In genomic region chr19:47157455-47158321, GRCh38 we compare ENCODE assay signal across 8 cellular contexts. TPM values are rescaled to one million over a fixed set of nuclear protein-coding genes. Genes with fewer than 3 reads are reported as not detected.
DNase-seq lines count a peak whose midpoint lies in the region; ATAC-seq and TF ChIP-seq lines count a peak whose summit lies in the region.

No MANE protein-coding gene starts in this region.

- ATAC-seq in naive B cell (ENCODE audit: low read depth in 2 of 2): peak; percentile 51 to 59
- ATAC-seq in HG03342 (IDR thresholded peaks at IDR 0.05; ENCODE audit: unreplicated experiment): no peak
- ATAC-seq in HG03460 (IDR thresholded peaks at IDR 0.05; ENCODE audit: unreplicated experiment): no peak
- no peak for ATAC-seq in HG02884 (IDR thresholded peaks at IDR 0.05; ENCODE audit: unreplicated experiment)

- DNase-seq in activated T-cell treated with anti-CD3 and anti-CD28 coated beads, Interleukin-2, amount 50 U/mL, for 24 hours: no peak
- peak; percentile 51 to 93 for DNase-seq in fibroblast of lung (ENCODE audit: low read depth in 2 of 2)
- no peak for DNase-seq in naive B cell

- no peak for TF ChIP-seq CTCF in fibroblast of lung (conservative IDR thresholded peaks at IDR 0.05 in 1 of 2, IDR thresholded peaks at IDR 0.05 in 1 of 2; ENCODE audit: low read depth in 1 of 2, low read length in 2 of 2)

- peaks cover 9 to 79% (median 40%) of the 10 kb centered on the region in 11 experiments; a peak in 21 of 22 replicates for H4K20me1 ChIP-seq in BLaER1 treated with 17β-estradiol and CSF1 and Interleukin-3, amounts not matched to agents 10 nM and 100 nM
- no peaks in the 10 kb centered on the region for H4K20me1 ChIP-seq in fibroblast of lung (ENCODE audit: control insufficient read depth, extremely low read depth, insufficient read depth, low read length)

- H3K27me3 Mint-ChIP-seq in IgD-negative memory B cell: no peaks in the 10 kb centered on the region
- H3K27me3 Mint-ChIP-seq in activated T-cell treated with anti-CD3 and anti-CD28 coated beads, Interleukin-2, amount 50 U/mL, for 24 hours: no peaks in the 10 kb centered on the region
- no peaks in the 10 kb centered on the region for H3K27me3 Mint-ChIP-seq in naive B cell

- peaks cover 47 to 76% (median 66%) of the 10 kb centered on the region in 10 experiments for H3K4me1 ChIP-seq in BLaER1 treated with 17β-estradiol and CSF1 and Interleukin-3, amounts not matched to agents 10 nM and 100 nM
- peaks cover 10% of the 10 kb centered on the region for H3K4me1 ChIP-seq in fibroblast of lung (ENCODE audit: control insufficient read depth, extremely low read depth, insufficient read depth, low read length)

- H3K9me3 Mint-ChIP-seq in IgD-negative memory B cell (no peaks in the 10 kb centered on the region), naive B cell (no peaks in the 10 kb centered on the region)
- no peaks in the 10 kb centered on the region for H3K9me3 Mint-ChIP-seq in activated T-cell treated with anti-CD3 and anti-CD28 coated beads, Interleukin-2, amount 50 U/mL, for 24 hours

- H3K4me1 Mint-ChIP-seq in IgD-negative memory B cell (peaks cover 24 to 27% (median 27%) of the 10 kb centered on the region in 3 donors), naive B cell (peaks cover 21 to 30% (median 23%) of the 10 kb centered on the region in 3 donors)
- peaks cover 74% of the 10 kb centered on the region for H3K4me1 Mint-ChIP-seq in activated T-cell treated with anti-CD3 and anti-CD28 coated beads, Interleukin-2, amount 50 U/mL, for 24 hours (ENCODE audit: low read depth)

- H3K4me3 ChIP-seq in BLaER1 treated with 17β-estradiol and CSF1 and Interleukin-3, amounts not matched to agents 10 nM and 100 nM: peak overlapping the region; percentile 1 to 52 (median 36); a peak in 15 of 20 replicates
- no peak overlapping the region for H3K4me3 ChIP-seq in fibroblast of lung (replicated peaks in 1 of 4; ENCODE audit: control extremely low read depth in 1 of 4, insufficient read depth in 1 of 4, low read depth in 3 of 4, low read length in 4 of 4)

- H3K27me3 ChIP-seq in BLaER1 treated with 17β-estradiol and CSF1 and Interleukin-3, amounts not matched to agents 10 nM and 100 nM: no peaks in the 10 kb centered on the region
- H3K27me3 ChIP-seq in fibroblast of lung (ENCODE audit: control insufficient read depth, insufficient read depth, low read length): no peaks in the 10 kb centered on the region

- peak overlapping the region; percentile 37 to 88 (median 81); a peak in 21 of 22 replicates for H3K27ac ChIP-seq in BLaER1 treated with 17β-estradiol and CSF1 and Interleukin-3, amounts not matched to agents 10 nM and 100 nM
- H3K27ac ChIP-seq in fibroblast of lung (ENCODE audit: insufficient read depth, low read length): peak overlapping the region; percentile 17

- H3K27ac Mint-ChIP-seq in IgD-negative memory B cell: peak overlapping the region in 2 of 3 donors; percentile 83 to 88
- peak overlapping the region; percentile 88 for H3K27ac Mint-ChIP-seq in activated T-cell treated with anti-CD3 and anti-CD28 coated beads, Interleukin-2, amount 50 U/mL, for 24 hours
- peak overlapping the region; percentile 50 to 95 (median 68) for H3K27ac Mint-ChIP-seq in naive B cell

- peaks cover 5% of the 10 kb centered on the region for H3K79me2 ChIP-seq in fibroblast of lung (ENCODE audit: control insufficient read depth, insufficient read depth, low read length)

- H3K4me3 Mint-ChIP-seq in IgD-negative memory B cell (peak overlapping the region in 3 of 4 donors; percentile 43 to 90 (median 52)), naive B cell (peak overlapping the region in 7 of 8 donors; percentile 56 to 84 (median 76))
- peak overlapping the region; percentile 55 for H3K4me3 Mint-ChIP-seq in activated T-cell treated with anti-CD3 and anti-CD28 coated beads, Interleukin-2, amount 50 U/mL, for 24 hours

- H3K36me3 Mint-ChIP-seq in IgD-negative memory B cell (no peaks in the 10 kb centered on the region), naive B cell (peaks cover 7 to 16% of the 10 kb centered on the region in 2 donors)
- H3K36me3 Mint-ChIP-seq in activated T-cell treated with anti-CD3 and anti-CD28 coated beads, Interleukin-2, amount 50 U/mL, for 24 hours (ENCODE audit: low read depth): peaks cover 93% of the 10 kb centered on the region

- peaks cover 56 to 95% (median 91%) of the 10 kb centered on the region in 11 experiments for H3K36me3 ChIP-seq in BLaER1 treated with 17β-estradiol and CSF1 and Interleukin-3, amounts not matched to agents 10 nM and 100 nM
- peaks cover 9% of the 10 kb centered on the region for H3K36me3 ChIP-seq in fibroblast of lung (ENCODE audit: control insufficient read depth, insufficient read depth, low read length)

- peak overlapping the region; percentile 37 to 78 (median 68); a peak in 21 of 22 replicates for H3K9ac ChIP-seq in BLaER1 treated with 17β-estradiol and CSF1 and Interleukin-3, amounts not matched to agents 10 nM and 100 nM
- H3K9ac ChIP-seq in fibroblast of lung (ENCODE audit: insufficient read depth, low read length): no peak overlapping the region

- no peak overlapping the region for H2AFZ ChIP-seq in fibroblast of lung (ENCODE audit: low read length)

- H3K9me3 ChIP-seq in BLaER1 treated with 17β-estradiol and CSF1 and Interleukin-3, amounts not matched to agents 10 nM and 100 nM (replicated peaks in 1 of 11): no peaks in the 10 kb centered on the region
- no peaks in the 10 kb centered on the region for H3K9me3 ChIP-seq in fibroblast of lung (ENCODE audit: control insufficient read depth, insufficient read depth, low read depth, low read length)

- H3K4me2 ChIP-seq in BLaER1 treated with 17β-estradiol and CSF1 and Interleukin-3, amounts not matched to agents 10 nM and 100 nM: peak overlapping the region; percentile 86 to 98 (median 95)
- H3K4me2 ChIP-seq in fibroblast of lung (ENCODE audit: extremely low read depth, insufficient read depth, low read length): peak overlapping the region; percentile 29

RNA-seq across cellular contexts. Expression of gene SAE1, which starts 27.1 kb away (rescaled TPM):
- polyA plus RNA-seq in IgD-negative memory B cell (77.7 TPM), fibroblast of lung (152 and 218 TPM in 2 replicates), naive B cell (ENCODE audit: low read depth in 6 of 6) (10 to 100 TPM; 74.7 to 97.1 (median 78.9) TPM)
- 80.9 and 97.9 TPM in 2 replicates for total RNA-seq in fibroblast of lung
- polyA plus RNA-seq in fibroblast of lung (2012): 123 and 184 TPM in 2 replicates
- 69.5 and 81.7 TPM in 2 replicates for polyA minus RNA-seq in fibroblast of lung (ENCODE audit: low replicate concordance)

RNA-seq across cellular contexts. Expression of gene ZC3H4, which starts 44.1 kb away (rescaled TPM):
- polyA plus RNA-seq in IgD-negative memory B cell: 3.5 TPM
- total RNA-seq in fibroblast of lung: 9.0 and 13.5 TPM in 2 replicates
- 8.4 and 13.1 TPM in 2 replicates for polyA plus RNA-seq in fibroblast of lung
- polyA plus RNA-seq in fibroblast of lung (2012): 25.4 and 27.2 TPM in 2 replicates
- 17.9 and 32.1 TPM in 2 replicates for polyA minus RNA-seq in fibroblast of lung (ENCODE audit: low replicate concordance)
- 1 to 10 TPM in 5 of 6 donors, under 1 TPM in 1; 0.46 to 2.6 (median 1.6) TPM for polyA plus RNA-seq in naive B cell (ENCODE audit: low read depth in 6 of 6)

Comparison
In these comparisons a context has a peak if more than half of its experiments do, and no peak if none do; other contexts are left out.
1. H3K4me3 ChIP-seq: peak in BLaER1 treated with 17β-estradiol and CSF1 and Interleukin-3, amounts not matched to agents 10 nM and 100 nM (10 of 10); none in fibroblast of lung (0 of 4).
2. DNase-seq: peak in fibroblast of lung (2 of 2); none in activated T-cell treated with anti-CD3 and anti-CD28 coated beads, Interleukin-2, amount 50 U/mL, for 24 hours (single experiment) and naive B cell (single experiment).
3. ATAC-seq: peak in naive B cell (2 of 2); none in HG03342 (single experiment), HG03460 (single experiment) and HG02884 (single experiment).
4. Peak in every context shown above with its lines, with median percentiles within 50 percentile points of each other: H3K27ac Mint-ChIP-seq and H3K4me3 Mint-ChIP-seq.